7 cellular contexts compared by ENCODE assay signal in genomic region chr2:25340340-25340886, GRCh38. TPM values are rescaled to one million over a fixed set of nuclear protein-coding genes. Genes with fewer than 3 reads are reported as not detected.
A peak's percentile ranks its signal among the peaks of the same experiment; 100 is the strongest.
DNase-seq lines count a peak whose midpoint lies in the region; ATAC-seq, FAIRE-seq and TF ChIP-seq lines count a peak whose summit lies in the region.

No MANE protein-coding gene starts in this region.

- H3K27ac ChIP-seq in body of pancreas (peak overlapping the region; percentile 32 to 86 (median 74)), HepG2 (ENCODE audit: extremely low read length, insufficient read depth, low read length) (peak overlapping the region; percentile 54), suprapubic skin (peak overlapping the region; percentile 56)

- TF ChIP-seq EP300 in HepG2 (IDR thresholded peaks at IDR 0.05; ENCODE audit: low read depth in 2 of 2, low read length in 2 of 2), result no peak
- TF ChIP-seq EP300 in HepG2 (CRISPR knock-in tag; IDR thresholded peaks at IDR 0.05; ENCODE audit: borderline replicate concordance), result no peak
- no peak for TF ChIP-seq EP300 in suprapubic skin (IDR thresholded peaks at IDR 0.05)

- DNase-seq in GM13976 (ENCODE audit: low spot score) (peak; percentile 51), NCI-H2227 treated with DMSO at 0.1 percent for 48 hours (lab: John Stamatoyannopoulos, UW) (peak; percentile 33), body of pancreas (peak; percentile 46 to 65 (median 52)), HepG2 (ENCODE audit: low spot score) (no peak), suprapubic skin (ENCODE audit: low spot score in 2 of 2) (no peak), GM19239 (ENCODE audit: insufficient read length, low spot score) (no peak), OCI-M2 (lab: John Stamatoyannopoulos, UW; ENCODE audit: unreplicated experiment) (no peak)

- intact Hi-C loops in body of pancreas (cut with DNase I) (loop anchor here (10.0 kb wide), 1 partner anchor 184 kb away; no protein-coding TSS in a partner anchor), HepG2 (cut with micrococcal nuclease; ENCODE audit: unreplicated experiment) (no loop called here)

- in situ Hi-C loops in GM13976 (cut with MboI; ENCODE audit: low sequenced_read_pairs, unreplicated experiment), result no loop called here
- in situ Hi-C loops in HepG2 (cut with HindIII; ENCODE audit: extremely low pct_ligation_motif_present, low pct_unique_long_range_greater_than_20kb), result no loop called here

- no peaks in the 10 kb centered on the region for H3K27me3 ChIP-seq in body of pancreas
- H3K27me3 ChIP-seq in HepG2 (ENCODE audit: control insufficient read depth in 1 of 2, insufficient read depth in 2 of 2, low read length in 2 of 2), result peaks cover 0 to 20% of the 10 kb centered on the region in 2 experiments; a peak in 2 of 5 replicates
- H3K27me3 ChIP-seq in suprapubic skin, result no peaks in the 10 kb centered on the region

- H3K4me3 ChIP-seq in body of pancreas (peak overlapping the region; percentile 20 to 47), HepG2 (replicated peaks in 1 of 3; ENCODE audit: insufficient read depth in 1 of 3, low read depth in 2 of 3, low read length in 3 of 3) (peak overlapping the region; percentile 53 to 81 (median 64)), suprapubic skin (peak overlapping the region; percentile 80)

- no peaks in the 10 kb centered on the region for H3K79me2 ChIP-seq in HepG2 (ENCODE audit: insufficient read depth, low read length)

- no peaks in the 10 kb centered on the region; the same call in 1 of the 2 replicates for H4K20me1 ChIP-seq in HepG2 (ENCODE audit: insufficient read depth, low read length)

- FAIRE-seq in HepG2 (lab: Jason Lieb, UNC), result no peak
- FAIRE-seq in GM19239 (lab: Jason Lieb, UNC), result no peak

- no peaks in the 10 kb centered on the region for H3K36me3 ChIP-seq in body of pancreas (replicated peaks in 1 of 2; ENCODE audit: insufficient read depth in 1 of 2, low read depth in 2 of 2)
- no peaks in the 10 kb centered on the region for H3K36me3 ChIP-seq in HepG2 (replicated peaks in 1 of 2; ENCODE audit: control insufficient read depth in 1 of 2, insufficient read depth in 2 of 2, low read length in 2 of 2)
- no peaks in the 10 kb centered on the region for H3K36me3 ChIP-seq in suprapubic skin

- WGBS in body of pancreas, 2 donors, result 3 to 45% methylated on average over 4 to 50 of the region's 59 CpGs
- 58% methylated on average over 26 of the region's 59 CpGs for WGBS in HepG2 (ENCODE audit: low lambda C conversion rate)
- WGBS in suprapubic skin, result 3% methylated on average over 22 of the region's 59 CpGs

- peaks cover 48% of the 10 kb centered on the region for H3K4me1 ChIP-seq in body of pancreas
- H3K4me1 ChIP-seq in HepG2 (ENCODE audit: insufficient read depth, low read length), result peaks cover 33% of the 10 kb centered on the region
- H3K4me1 ChIP-seq in suprapubic skin, result peaks cover 45% of the 10 kb centered on the region

- no peak overlapping the region; the same call in 1 of the 2 replicates for H3K9ac ChIP-seq in HepG2 (ENCODE audit: insufficient read depth, low read depth, low read length)

- ATAC-seq in body of pancreas (no peak), HepG2 (no peak)

- no peak overlapping the region for H2AFZ ChIP-seq in HepG2 (ENCODE audit: low read length)

- TF ChIP-seq CTCF in GM13976 (IDR thresholded peaks at IDR 0.05; ENCODE audit: borderline replicate concordance, control extremely low read depth, extremely low read depth, insufficient read depth, missing control alignments), result no peak
- TF ChIP-seq CTCF in body of pancreas (IDR thresholded peaks at IDR 0.05), result no peak
- TF ChIP-seq CTCF in HepG2 (CRISPR knock-in tag; IDR thresholded peaks at IDR 0.05), result no peak
- TF ChIP-seq CTCF in suprapubic skin (IDR thresholded peaks at IDR 0.05), result no peak

- TF ChIP-seq POLR2A in body of pancreas (IDR thresholded peaks at IDR 0.05) (peak in 1 of 3 donors; percentile 21), HepG2 (IDR thresholded peaks at IDR 0.05; ENCODE audit: insufficient read depth in 1 of 2, low read depth in 2 of 2, low read length in 2 of 2) (no peak), suprapubic skin (IDR thresholded peaks at IDR 0.05) (no peak)

- no peak for TF ChIP-seq RAD21 in HepG2 (CRISPR knock-in tag; IDR thresholded peaks at IDR 0.05)

- POLR2A ChIA-PET in HepG2 (lab: Yijun Ruan, JAX), result interaction anchor here (1.1 kb wide), 1 partner anchor 22 kb away, joined by 4 read pairs; no protein-coding TSS in a partner anchor

- no peaks in the 10 kb centered on the region for H3K9me3 ChIP-seq in body of pancreas
- H3K9me3 ChIP-seq in HepG2 (ENCODE audit: low read length), result no peaks in the 10 kb centered on the region
- H3K9me3 ChIP-seq in suprapubic skin, result no peaks in the 10 kb centered on the region

- peak overlapping the region; percentile 69 for H3K4me2 ChIP-seq in HepG2 (ENCODE audit: low read depth, low read length)

- CTCF ChIA-PET in HepG2 (lab: Yijun Ruan, JAX; ENCODE audit: low intra/inter-chr PET ratio, low total read pairs), result no interaction called here

- BruUV-seq in HepG2 (replicated peaks; lab: Mats Ljungman, UMichigan), result no TSS peak

TF ChIP-seq in HepG2, 621 proteins besides CTCF, POLR2A, EP300 and RAD21 (continues in another document):
- TF ChIP-seq PHF8 (CRISPR knock-in tag; IDR thresholded peaks at IDR 0.05) (no peak; the same call in 1 of the 2 replicates), FOXC1 (CRISPR knock-in tag; IDR thresholded peaks at IDR 0.05; ENCODE audit: borderline replicate concordance) (no peak), HNRNPH1 (optimal IDR thresholded peaks at IDR 0.05; ENCODE audit: low read depth, low read length) (no peak), ZMYM2 (CRISPR knock-in tag; IDR thresholded peaks at IDR 0.05) (no peak), ZNF768 (CRISPR knock-in tag; IDR thresholded peaks at IDR 0.05) (no peak), ZNF337 (CRISPR knock-in tag; IDR thresholded peaks at IDR 0.05; ENCODE audit: borderline replicate concordance, low read depth) (no peak), ARNTL (CRISPR knock-in tag; IDR thresholded peaks at IDR 0.05) (no peak), MXD4 (CRISPR knock-in tag; IDR thresholded peaks at IDR 0.05) (no peak), ARID2 (CRISPR knock-in tag; IDR thresholded peaks at IDR 0.05; ENCODE audit: borderline replicate concordance) (no peak), ZSCAN9 (CRISPR knock-in tag; IDR thresholded peaks at IDR 0.05; ENCODE audit: borderline replicate concordance) (no peak), MEIS1 (CRISPR knock-in tag; IDR thresholded peaks at IDR 0.05; ENCODE audit: borderline replicate concordance) (0 out of 2 replicates have a peak, but pooled peaks have one; percentile 7), SOX13 (IDR thresholded peaks at IDR 0.05) (no peak), SOX13 (CRISPR knock-in tag; conservative IDR thresholded peaks at IDR 0.05 in 1 of 2, IDR thresholded peaks at IDR 0.05 in 1 of 2) (no peak), SNAPC5 (CRISPR knock-in tag; IDR thresholded peaks at IDR 0.05; ENCODE audit: borderline replicate concordance) (no peak), ZNF605 (CRISPR knock-in tag; IDR thresholded peaks at IDR 0.05) (no peak)

RNA-seq across cellular contexts. Expression of gene DNMT3A, which starts 1.3 kb away (rescaled TPM):
- total RNA-seq in body of pancreas, result 10 to 100 TPM; 18.7 to 27.4 TPM
- 29.1 and 39.4 TPM in 2 replicates for total RNA-seq in HepG2 (2016; rRNA removed; fragmentation: Illumina TruSeq; extraction: Trizol)
- total RNA-seq in HepG2 (2016; cell fraction: cytosol; rRNA removed; fragmentation: Illumina TruSeq; extraction: Trizol; ENCODE audit: low read depth), result 5.8 and 6.2 TPM in 2 replicates
- total RNA-seq in HepG2 (2016; cell fraction: insoluble cytoplasmic fraction; rRNA removed; fragmentation: Illumina TruSeq; extraction: Trizol), result 31.7 and 35.2 TPM in 2 replicates
- 15.9 and 18.0 TPM in 2 replicates for total RNA-seq in HepG2 (2016; cell fraction: membrane; rRNA removed; fragmentation: Illumina TruSeq; extraction: Trizol)
- 35.9 and 36.0 TPM in 2 replicates for total RNA-seq in HepG2 (2016; cell fraction: nucleus; rRNA removed; fragmentation: Illumina TruSeq; extraction: Trizol)
- polyA plus RNA-seq in HepG2 (2011; rRNA removed), result 14.7 and 16.4 TPM in 2 replicates
- 10.1 and 10.9 TPM in 2 replicates for polyA plus RNA-seq in HepG2 (2011; cell fraction: cytosol; rRNA removed)
- polyA plus RNA-seq in HepG2 (2011; cell fraction: nucleus; rRNA removed), result 45.7 and 53.5 TPM in 2 replicates
- 25.9 and 28.5 TPM in 2 replicates for polyA plus RNA-seq in HepG2 (2012)
- polyA plus RNA-seq in HepG2 (2016; cell fraction: cytosol; fragmentation: Illumina TruSeq; extraction: Trizol; ENCODE audit: low read depth), result 4.3 and 5.0 TPM in 2 replicates
- 43.9 and 48.4 TPM in 2 replicates for polyA plus RNA-seq in HepG2 (2016; cell fraction: insoluble cytoplasmic fraction; fragmentation: Illumina TruSeq; extraction: Trizol; ENCODE audit: low read depth)
- polyA plus RNA-seq in HepG2 (2016; cell fraction: membrane; fragmentation: Illumina TruSeq; extraction: Trizol; ENCODE audit: low read depth), result 10.6 and 11.7 TPM in 2 replicates
- 105 and 111 TPM in 2 replicates for polyA plus RNA-seq in HepG2 (2016; cell fraction: nucleus; fragmentation: Illumina TruSeq; extraction: Trizol; ENCODE audit: insufficient read depth, low read depth)
- polyA minus RNA-seq in HepG2 (2011; rRNA and poly(A)+ RNA removed; ENCODE audit: low replicate concordance), result 11.0 and 59.1 TPM in 2 replicates
- polyA minus RNA-seq in HepG2 (2011; cell fraction: cytosol; rRNA and poly(A)+ RNA removed), result 17.0 and 17.9 TPM in 2 replicates
- polyA minus RNA-seq in HepG2 (2011; cell fraction: nucleus; rRNA and poly(A)+ RNA removed), result 33.1 and 38.8 TPM in 2 replicates
- total RNA-seq in suprapubic skin, result 10 to 100 TPM in 2 of 4 donors, 1 to 10 TPM in 2; 4.0 to 12.8 (median 9.5) TPM

Comparison
In these comparisons a context has a peak if more than half of its experiments do, and no peak if none do; other contexts are left out.
1. DNase-seq: peak in GM13976 (single experiment), NCI-H2227 treated with DMSO at 0.1 percent for 48 hours (single experiment) and body of pancreas (4 of 4); none in HepG2 (single experiment), suprapubic skin (0 of 2), GM19239 (single experiment) and OCI-M2 (single experiment).
2. Peak in every context shown above with its lines, with median percentiles within 50 percentile points of each other: H3K27ac ChIP-seq and H3K4me3 ChIP-seq.